Comparison of ENCODE assay signal across 9 cellular contexts in genomic region chr6:5086294-5086890, GRCh38. TPM values are rescaled to one million over a fixed set of nuclear protein-coding genes. Genes with fewer than 3 reads are reported as not detected.
DNase-seq lines count a peak whose midpoint lies in the region; ATAC-seq, FAIRE-seq and TF ChIP-seq lines count a peak whose summit lies in the region.
"Had no signal": no experiment of that assay in that cellular context is flagged by ENCODE, and none has a peak within 500 bp of the region (broad histone marks: within the 10 kb centered on the region; RNA-seq: fewer than 3 reads in every experiment).

No MANE protein-coding gene starts in this region.

- ATAC-seq in SK-N-SH treated with all-trans-retinoic acid at 6 μM for 48 hours (no peak), GM19463 (IDR thresholded peaks at IDR 0.05; ENCODE audit: unreplicated experiment) (no peak)

- H3K9me3 Mint-ChIP-seq in dendritic cell treated with granulocyte-macrophage colony-stimulating factor and Interleukin-4, amounts not matched to agents 40 ng/mL and 50 ng/mL, for 4 days, result no peaks in the 10 kb centered on the region

- no peak for TF ChIP-seq POLR2A in suprapubic skin (IDR thresholded peaks at IDR 0.05)

- peaks cover 0 to 8% of the 10 kb centered on the region in 2 experiments; a peak in 1 of 4 replicates for H3K4me1 ChIP-seq in SK-N-SH (ENCODE audit: control insufficient read depth in 1 of 2, insufficient read depth in 2 of 2, low read depth in 1 of 2, low read length in 1 of 2)
- peaks cover 26% of the 10 kb centered on the region for H3K4me1 ChIP-seq in mesenchymal stem cell (ENCODE audit: control insufficient read depth, insufficient read depth, low read depth, low read length)
- H3K4me1 ChIP-seq in suprapubic skin, result peaks cover 43% of the 10 kb centered on the region
- no peaks in the 10 kb centered on the region for H3K4me1 ChIP-seq in small intestine (ENCODE audit: control insufficient read depth in 2 of 2, insufficient read depth in 1 of 2, low read depth in 1 of 2, low read length in 1 of 2)

- H3K27ac Mint-ChIP-seq in dendritic cell treated with granulocyte-macrophage colony-stimulating factor and Interleukin-4, amounts not matched to agents 40 ng/mL and 50 ng/mL, for 4 days, result peak overlapping the region; percentile 92

- TF ChIP-seq CTCF in SK-N-SH (IDR thresholded peaks at IDR 0.05), result no peak
- no peak for TF ChIP-seq CTCF in suprapubic skin (IDR thresholded peaks at IDR 0.05)

- TF ChIP-seq EP300 in SK-N-SH (IDR thresholded peaks at IDR 0.05; ENCODE audit: borderline replicate concordance in 1 of 2, low read depth in 1 of 2, low read length in 1 of 2), result no peak
- no peak for TF ChIP-seq EP300 in suprapubic skin (IDR thresholded peaks at IDR 0.05)

- no peak for FAIRE-seq in small intestine (lab: Jason Lieb, UNC)
- FAIRE-seq: GM12892 had no signal

- WGBS in SK-N-SH (ENCODE audit: low lambda C conversion rate), result 49% methylated on average over 50 of the region's 56 CpGs
- 37% methylated on average over 55 of the region's 56 CpGs for WGBS in mesenchymal stem cell
- 42% methylated on average over 18 of the region's 56 CpGs for WGBS in suprapubic skin
- WGBS in small intestine, 3 donors, result 24 to 42% (median 25%) methylated on average over 52 to 56 of the region's 56 CpGs

- peaks cover 40% of the 10 kb centered on the region for H3K4me1 Mint-ChIP-seq in dendritic cell treated with granulocyte-macrophage colony-stimulating factor and Interleukin-4, amounts not matched to agents 40 ng/mL and 50 ng/mL, for 4 days (ENCODE audit: low read depth)

- no peaks in the 10 kb centered on the region for H3K27me3 ChIP-seq in SK-N-SH (ENCODE audit: insufficient read depth)
- peaks cover 3 to 15% of the 10 kb centered on the region in 2 experiments for H3K27me3 ChIP-seq in mesenchymal stem cell (ENCODE audit: control insufficient read depth in 1 of 2, insufficient read depth in 1 of 2, low read length in 2 of 2)
- peaks cover 20% of the 10 kb centered on the region for H3K27me3 ChIP-seq in suprapubic skin
- peaks cover 3 to 21% of the 10 kb centered on the region in 2 donors for H3K27me3 ChIP-seq in small intestine (ENCODE audit: control insufficient read depth in 2 of 2, insufficient read depth in 2 of 2, low read length in 2 of 2)

- H3K4me3 Mint-ChIP-seq in dendritic cell treated with granulocyte-macrophage colony-stimulating factor and Interleukin-4, amounts not matched to agents 40 ng/mL and 50 ng/mL, for 4 days, result peak overlapping the region; percentile 86

- H2AFZ ChIP-seq in SK-N-SH (ENCODE audit: low read depth), result no peak overlapping the region
- peak overlapping the region; percentile 74 for H2AFZ ChIP-seq in mesenchymal stem cell (ENCODE audit: low read depth, low read length)

- intact Hi-C loops in dendritic cell treated with granulocyte-macrophage colony-stimulating factor and Interleukin-4, amounts not matched to agents 40 ng/mL and 50 ng/mL, for 4 days (cut with micrococcal nuclease), result no loop called here

- TF ChIP-seq RAD21 in SK-N-SH (IDR thresholded peaks at IDR 0.05; ENCODE audit: low read length), result no peak

- H3K79me2 ChIP-seq in SK-N-SH (ENCODE audit: insufficient read depth), result no peaks in the 10 kb centered on the region

- peaks cover 1% of the 10 kb centered on the region for H3K79me1 ChIP-seq in mesenchymal stem cell (replicated peaks; ENCODE audit: low read length, poor library complexity, severe bottlenecking)

- in situ Hi-C loops in ACHN (cut with HindIII; ENCODE audit: low pct_ligation_motif_present, low pct_unique_long_range_greater_than_20kb, low sequenced_read_pairs), result no loop called here

- no peaks in the 10 kb centered on the region for H3K36me3 ChIP-seq in SK-N-SH (replicated peaks in 1 of 2; ENCODE audit: control insufficient read depth in 1 of 2, insufficient read depth in 2 of 2, low read length in 1 of 2)
- H3K36me3 ChIP-seq in mesenchymal stem cell (ENCODE audit: control insufficient read depth in 1 of 2, insufficient read depth in 2 of 2, low read depth in 1 of 2, low read length in 2 of 2), result no peaks in the 10 kb centered on the region
- no peaks in the 10 kb centered on the region for H3K36me3 ChIP-seq in suprapubic skin
- H3K36me3 ChIP-seq in small intestine (ENCODE audit: control insufficient read depth in 2 of 2, insufficient read depth in 2 of 2, low read length in 2 of 2), result no peaks in the 10 kb centered on the region

- peak overlapping the region; percentile 47 to 67 for H3K4ac ChIP-seq in mesenchymal stem cell (ENCODE audit: low read depth in 1 of 2, low read length in 2 of 2)

- no peaks in the 10 kb centered on the region for H3F3A ChIP-seq in SK-N-SH (replicated peaks; ENCODE audit: insufficient read depth)

- peak overlapping the region; percentile 50 for H2BK120ac ChIP-seq in mesenchymal stem cell (ENCODE audit: low read depth, low read length)

- no peak for DNase-seq in SK-N-SH
- DNase-seq in mesenchymal stem cell, result no peak
- DNase-seq in suprapubic skin (ENCODE audit: low spot score in 2 of 2), result no peak
- no peak for DNase-seq in small intestine
- no peak for DNase-seq in ACHN

- H2BK12ac ChIP-seq in mesenchymal stem cell (ENCODE audit: low read length in 2 of 2), result peak overlapping the region in 1 of 2 experiments; percentile 80

- H3K18ac ChIP-seq in mesenchymal stem cell (ENCODE audit: low read depth in 1 of 2, low read length in 2 of 2), result peak overlapping the region; percentile 65 to 71

- no peak overlapping the region for H2BK5ac ChIP-seq in mesenchymal stem cell (ENCODE audit: low read depth, low read length, poor library complexity, severe bottlenecking)

- no peak overlapping the region for H4K91ac ChIP-seq in mesenchymal stem cell (ENCODE audit: low read length)

- no peaks in the 10 kb centered on the region for H3K9me2 ChIP-seq in SK-N-SH

- POLR2A ChIA-PET in SK-N-SH (lab: Yijun Ruan, JAX), result no interaction called here

- no peaks in the 10 kb centered on the region for H3K9me3 ChIP-seq in SK-N-SH
- H3K9me3 ChIP-seq in mesenchymal stem cell (ENCODE audit: control insufficient read depth, low read length), result no peaks in the 10 kb centered on the region
- H3K9me3 ChIP-seq in suprapubic skin, result no peaks in the 10 kb centered on the region
- H3K9me3 ChIP-seq in small intestine (ENCODE audit: control insufficient read depth, low read depth), result no peaks in the 10 kb centered on the region

- peak overlapping the region in 1 of 2 experiments; percentile 52; a peak in 2 of 4 replicates for H3K4me3 ChIP-seq in SK-N-SH (ENCODE audit: low read depth in 2 of 2, low read length in 1 of 2)
- peak overlapping the region; percentile 64 to 82 for H3K4me3 ChIP-seq in mesenchymal stem cell (ENCODE audit: insufficient read depth in 1 of 2, low read depth in 1 of 2, low read length in 2 of 2)
- H3K4me3 ChIP-seq in suprapubic skin, result peak overlapping the region; percentile 75
- H3K4me3 ChIP-seq in small intestine (ENCODE audit: low read depth in 1 of 2, low read length in 2 of 2), result peak overlapping the region in 1 of 2 donors; percentile 50

- no peaks in the 10 kb centered on the region for H3K36me3 Mint-ChIP-seq in dendritic cell treated with granulocyte-macrophage colony-stimulating factor and Interleukin-4, amounts not matched to agents 40 ng/mL and 50 ng/mL, for 4 days (ENCODE audit: low read depth)

- peak overlapping the region; percentile 18 for H2BK15ac ChIP-seq in mesenchymal stem cell (ENCODE audit: low read depth, poor library complexity, severe bottlenecking)

- no peaks in the 10 kb centered on the region for H4K20me1 ChIP-seq in SK-N-SH (ENCODE audit: insufficient read depth)

- peak overlapping the region; percentile 76 for H4K8ac ChIP-seq in mesenchymal stem cell (ENCODE audit: low read length)

- H3K27me3 Mint-ChIP-seq in dendritic cell treated with granulocyte-macrophage colony-stimulating factor and Interleukin-4, amounts not matched to agents 40 ng/mL and 50 ng/mL, for 4 days, result peaks cover 45% of the 10 kb centered on the region

- no peak overlapping the region for H3K14ac ChIP-seq in mesenchymal stem cell (ENCODE audit: low read length in 2 of 2)

- H3K23ac ChIP-seq in mesenchymal stem cell (ENCODE audit: low read length in 2 of 2), result peak overlapping the region in 1 of 2 experiments; percentile 71

- no peak overlapping the region for H2AK5ac ChIP-seq in mesenchymal stem cell (ENCODE audit: low read length, severe bottlenecking)

- CTCF ChIA-PET in SK-N-SH (lab: Yijun Ruan, JAX), result interaction anchor here (0.7 kb wide), 1 partner anchor 1665 kb away, joined by 3 read pairs; no protein-coding TSS in a partner anchor

- H3K4me2 ChIP-seq in SK-N-SH (peak overlapping the region; percentile 92; the same call in 1 of the 2 replicates), mesenchymal stem cell (ENCODE audit: low read length, poor library complexity, severe bottlenecking) (peak overlapping the region; percentile 84)

- no peak overlapping the region for H3K9ac ChIP-seq in SK-N-SH
- H3K9ac ChIP-seq in mesenchymal stem cell (ENCODE audit: low read length), result no peak overlapping the region

- no peak overlapping the region for H3K27ac ChIP-seq in SK-N-SH (ENCODE audit: low read depth in 2 of 2, low read length in 1 of 2)
- H3K27ac ChIP-seq in mesenchymal stem cell (ENCODE audit: low read length, poor library complexity, severe bottlenecking), result no peak overlapping the region
- H3K27ac ChIP-seq in suprapubic skin, result no peak overlapping the region
- H3K27ac ChIP-seq in small intestine (ENCODE audit: low read depth in 1 of 2, low read length in 1 of 2), result no peak overlapping the region

TF ChIP-seq in SK-N-SH, 30 proteins besides CTCF, POLR2A, EP300 and RAD21 (continues in another document):
- TF ChIP-seq NFIC (IDR thresholded peaks at IDR 0.05; ENCODE audit: borderline replicate concordance), result no peak
- no peak for TF ChIP-seq TAF1 (IDR thresholded peaks at IDR 0.05; ENCODE audit: borderline replicate concordance, low read depth, low read length)
- no peak for TF ChIP-seq MAX (IDR thresholded peaks at IDR 0.05; ENCODE audit: low read depth)
- no peak for TF ChIP-seq SMC3 (IDR thresholded peaks at IDR 0.05; ENCODE audit: low read depth, low read length)

TF ChIP-seq in SK-N-SH treated with all-trans-retinoic acid at 6 μM for 48 hours, 23 proteins besides CTCF, POLR2A, EP300 and RAD21 (continues in another document):
- no peak for TF ChIP-seq SNAI2 (CRISPR knock-in tag; IDR thresholded peaks at IDR 0.05)
- TF ChIP-seq ARNTL (CRISPR knock-in tag; IDR thresholded peaks at IDR 0.05; ENCODE audit: borderline replicate concordance, low read depth), result no peak

RNA-seq across cellular contexts. Expression of gene PPP1R3G, which starts 1.3 kb away (rescaled TPM):
- 0.08 and 0.10 TPM in 2 replicates for polyA plus RNA-seq in SK-N-SH (2012; rRNA removed)
- 0.04 and 0.08 TPM in 2 replicates for polyA plus RNA-seq in SK-N-SH (2012; cell fraction: cytosol; rRNA removed)
- 0.09 and 0.12 TPM in 2 replicates for polyA plus RNA-seq in SK-N-SH (2012; cell fraction: nucleus; rRNA removed)
- polyA plus RNA-seq in mesenchymal stem cell (2013, experiment 1 of 2), result 1.4 TPM
- polyA plus RNA-seq in mesenchymal stem cell (2013, experiment 2 of 2), result 1.5 TPM
- total RNA-seq in suprapubic skin, result under 1 TPM; 0.38 to 0.80 (median 0.67) TPM
- under 1 TPM in 1 of 3 donors, not detected in 2; 0.28 TPM for polyA plus RNA-seq in small intestine
